Comparison of ENCODE assay signal across 10 cellular contexts in genomic region chr7:87476179-87476557, GRCh38. TPM values are rescaled to one million over a fixed set of nuclear protein-coding genes. Genes with fewer than 3 reads are reported as not detected.
A peak's percentile ranks its signal among the peaks of the same experiment; 100 is the strongest.
DNase-seq lines count a peak whose midpoint lies in the region; ATAC-seq and TF ChIP-seq lines count a peak whose summit lies in the region.
"Had no signal": no experiment of that assay in that cellular context is flagged by ENCODE, and none has a peak within 500 bp of the region (broad histone marks: within the 10 kb centered on the region; RNA-seq: fewer than 3 reads in every experiment).

No MANE protein-coding gene starts in this region.

- H3K27me3 ChIP-seq in SK-N-SH (ENCODE audit: insufficient read depth): peaks cover 14% of the 10 kb centered on the region
- H3K27me3 ChIP-seq in adrenal gland: no peaks in the 10 kb centered on the region
- peaks cover 5% of the 10 kb centered on the region for H3K27me3 ChIP-seq in mesendoderm (ENCODE audit: insufficient read depth, low read length, poor library complexity)
- H3K27me3 ChIP-seq in suprapubic skin: peaks cover 9% of the 10 kb centered on the region

- H3K4me3 ChIP-seq in SK-N-SH (ENCODE audit: low read depth in 2 of 2, low read length in 1 of 2) (peak overlapping the region in 1 of 2 experiments; percentile 51; a peak in 1 of 4 replicates), adrenal gland (peak overlapping the region in 2 of 4 donors; percentile 16 to 61), mesendoderm (ENCODE audit: low read length) (no peak overlapping the region), suprapubic skin (peak overlapping the region; percentile 65)

- TF ChIP-seq CTCF in SK-N-SH (IDR thresholded peaks at IDR 0.05) (no peak), adrenal gland (IDR thresholded peaks at IDR 0.05) (no peak), suprapubic skin (IDR thresholded peaks at IDR 0.05) (no peak)

- peak overlapping the region; percentile 1 for H3K56ac ChIP-seq in mesendoderm (ENCODE audit: low read length)

- no peak overlapping the region for H3K23ac ChIP-seq in mesendoderm (ENCODE audit: low read length)

- intact Hi-C loops in adrenal gland (cut with DNase I): no loop called here

- no peak overlapping the region for H4K8ac ChIP-seq in mesendoderm (ENCODE audit: low read depth, low read length)

- H4K5ac ChIP-seq in mesendoderm (ENCODE audit: low read length): no peak overlapping the region

- ATAC-seq in SK-N-SH treated with all-trans-retinoic acid at 6 μM for 48 hours: no peak
- no peak for ATAC-seq in HG03095 (IDR thresholded peaks at IDR 0.05; ENCODE audit: unreplicated experiment)

- H3K27ac ChIP-seq in SK-N-SH (ENCODE audit: low read depth in 2 of 2, low read length in 1 of 2) (no peak overlapping the region), adrenal gland (peak overlapping the region in 3 of 5 donors; percentile 8 to 82 (median 42)), mesendoderm (ENCODE audit: low read depth, low read length) (no peak overlapping the region), suprapubic skin (no peak overlapping the region)

- DNase-seq in SK-N-SH (no peak), adrenal gland (no peak), mesendoderm (no peak), suprapubic skin (ENCODE audit: low spot score in 2 of 2) (no peak), mesenteric fat pad (ENCODE audit: low spot score) (no peak), NOMO-1 (lab: John Stamatoyannopoulos, UW; ENCODE audit: unreplicated experiment in 2 of 2) (no peak)
- DNase-seq: activated effector memory CD4-positive, alpha-beta T cell treated with anti-CD3 and anti-CD28 coated beads, Interleukin-2, amount 50 U/mL, for 16 hours had no signal

- H2BK120ac ChIP-seq in mesendoderm (ENCODE audit: low read depth, low read length): no peak overlapping the region

- TF ChIP-seq EP300 in SK-N-SH (IDR thresholded peaks at IDR 0.05; ENCODE audit: borderline replicate concordance in 1 of 2, low read depth in 1 of 2, low read length in 1 of 2) (no peak), suprapubic skin (IDR thresholded peaks at IDR 0.05) (no peak)

- no peak overlapping the region for H2AK5ac ChIP-seq in mesendoderm (ENCODE audit: low read length)

- H3K9me2 ChIP-seq in SK-N-SH: no peaks in the 10 kb centered on the region

- H3K79me1 ChIP-seq in mesendoderm (ENCODE audit: low read length): no peaks in the 10 kb centered on the region

- H3K4me2 ChIP-seq in SK-N-SH (0 out of 2 replicates have a peak overlapping the region, but pooled peaks have one; percentile 38), mesendoderm (ENCODE audit: low read length) (peak overlapping the region; percentile 4)

- H3K4me1 ChIP-seq in SK-N-SH (ENCODE audit: control insufficient read depth in 1 of 2, insufficient read depth in 2 of 2, low read depth in 1 of 2, low read length in 1 of 2) (peaks cover 0 to 14% of the 10 kb centered on the region in 2 experiments; a peak in 1 of 4 replicates), adrenal gland (replicated peaks in 1 of 2) (peaks cover 3 to 15% of the 10 kb centered on the region in 2 donors), mesendoderm (ENCODE audit: control insufficient read depth, low read depth, low read length) (peaks cover 3% of the 10 kb centered on the region), suprapubic skin (peaks cover 20% of the 10 kb centered on the region)

- no peak overlapping the region for H2BK15ac ChIP-seq in mesendoderm (replicated peaks; ENCODE audit: low read depth)

- H4K20me1 ChIP-seq in SK-N-SH (ENCODE audit: insufficient read depth): no peaks in the 10 kb centered on the region

- no peaks in the 10 kb centered on the region for H3K79me2 ChIP-seq in SK-N-SH (ENCODE audit: insufficient read depth)
- no peaks in the 10 kb centered on the region for H3K79me2 ChIP-seq in mesendoderm (ENCODE audit: control insufficient read depth, insufficient read depth, low read length)

- no peaks in the 10 kb centered on the region for H3K36me3 ChIP-seq in SK-N-SH (replicated peaks in 1 of 2; ENCODE audit: control insufficient read depth in 1 of 2, insufficient read depth in 2 of 2, low read length in 1 of 2)
- no peaks in the 10 kb centered on the region for H3K36me3 ChIP-seq in adrenal gland (replicated peaks in 1 of 2)
- no peaks in the 10 kb centered on the region for H3K36me3 ChIP-seq in mesendoderm (ENCODE audit: control insufficient read depth, insufficient read depth, low read length)
- no peaks in the 10 kb centered on the region for H3K36me3 ChIP-seq in suprapubic skin

- H2AFZ ChIP-seq in SK-N-SH (ENCODE audit: low read depth): no peak overlapping the region

- H3K4ac ChIP-seq in mesendoderm (ENCODE audit: low read depth, low read length): no peak overlapping the region

- H3K9me3 ChIP-seq in SK-N-SH: no peaks in the 10 kb centered on the region
- H3K9me3 ChIP-seq in adrenal gland (replicated peaks in 1 of 3): no peaks in the 10 kb centered on the region
- no peaks in the 10 kb centered on the region for H3K9me3 ChIP-seq in suprapubic skin

- H2BK5ac ChIP-seq in mesendoderm (ENCODE audit: low read length): no peak overlapping the region

- CTCF ChIA-PET in SK-N-SH (lab: Yijun Ruan, JAX): interaction anchor here (1.1 to 1.9 kb wide), 2 partner anchors 30 to 60 kb away, joined by 3 to 5 read pairs; no protein-coding TSS in a partner anchor

- no peak overlapping the region for H3K18ac ChIP-seq in mesendoderm (ENCODE audit: low read length)

- 86% methylated on average over 7 of the region's 8 CpGs for WGBS in SK-N-SH (ENCODE audit: low lambda C conversion rate)
- WGBS in adrenal gland, 4 donors: 50 to 69% (median 54%) methylated on average over 4 to 8 of the region's 8 CpGs
- WGBS in mesendoderm (ENCODE audit: extremely low coverage, insufficient coverage, low lambda C conversion rate): no CpG with 5 or more reads among the region's 8 CpGs
- WGBS in suprapubic skin: 70% methylated on average over 8 of the region's 8 CpGs

- POLR2A ChIA-PET in SK-N-SH (lab: Yijun Ruan, JAX): no interaction called here

- H3K9ac ChIP-seq in SK-N-SH: no peak overlapping the region
- no peak overlapping the region for H3K9ac ChIP-seq in mesendoderm (ENCODE audit: low read length)

- H3F3A ChIP-seq in SK-N-SH (replicated peaks; ENCODE audit: insufficient read depth): no peaks in the 10 kb centered on the region

- no peak for TF ChIP-seq RAD21 in SK-N-SH (IDR thresholded peaks at IDR 0.05; ENCODE audit: low read length)

- TF ChIP-seq POLR2A in adrenal gland (IDR thresholded peaks at IDR 0.05): no peak
- TF ChIP-seq POLR2A in suprapubic skin (IDR thresholded peaks at IDR 0.05): no peak

TF ChIP-seq in SK-N-SH, 30 proteins besides CTCF, POLR2A, EP300 and RAD21 (continues in another document):
- TF ChIP-seq MEF2A (IDR thresholded peaks at IDR 0.05; ENCODE audit: borderline replicate concordance, low read depth): no peak
- no peak for TF ChIP-seq MXI1 (IDR thresholded peaks at IDR 0.05; ENCODE audit: low read depth, low read length)
- no peak for TF ChIP-seq TEAD4 (IDR thresholded peaks at IDR 0.05; ENCODE audit: borderline replicate concordance, insufficient read depth)
- no peak for TF ChIP-seq JUND (IDR thresholded peaks at IDR 0.05)
- TF ChIP-seq TCF12 (IDR thresholded peaks at IDR 0.05): no peak
- no peak for TF ChIP-seq SIN3A (IDR thresholded peaks at IDR 0.05; ENCODE audit: borderline replicate concordance, low read depth, low read length)
- TF ChIP-seq GATA2 (CRISPR knock-in tag; IDR thresholded peaks at IDR 0.05): no peak
- TF ChIP-seq RCOR1 (IDR thresholded peaks at IDR 0.05; ENCODE audit: low read length): no peak
- no peak for TF ChIP-seq CHD2 (IDR thresholded peaks at IDR 0.05; ENCODE audit: low read length, partially characterized antibody)
- TF ChIP-seq IRF3 (IDR thresholded peaks at IDR 0.05; ENCODE audit: low read depth, low read length): no peak

TF ChIP-seq in SK-N-SH treated with all-trans-retinoic acid at 6 μM for 48 hours, 23 proteins besides CTCF, POLR2A, EP300 and RAD21:
- TF ChIP-seq CREB5 (CRISPR knock-in tag; IDR thresholded peaks at IDR 0.05; ENCODE audit: low read depth) (no peak), RARB (CRISPR knock-in tag; IDR thresholded peaks at IDR 0.05) (no peak)

RNA-seq across cellular contexts. Expression of gene ABCB4, which starts 0.7 kb away (rescaled TPM):
- 0.18 and 0.42 TPM in 2 replicates for polyA plus RNA-seq in SK-N-SH (2012; rRNA removed)
- polyA plus RNA-seq in SK-N-SH (2012; cell fraction: cytosol; rRNA removed): 0.01 and 0.07 TPM in 2 replicates
- polyA plus RNA-seq in SK-N-SH (2012; cell fraction: nucleus; rRNA removed): 0.05 and 0.06 TPM in 2 replicates
- total RNA-seq in adrenal gland: 10 to 100 TPM in 6 of 8 donors, 1 to 10 TPM in 2; 6.8 to 62.6 (median 11.9) TPM
- 10 to 100 TPM; 28.6 to 60.9 (median 34.3) TPM for polyA plus RNA-seq in adrenal gland
- polyA plus RNA-seq in mesendoderm (2013, experiment 1 of 2): 0.31 TPM
- polyA plus RNA-seq in mesendoderm (2013, experiment 2 of 2): 0.32 TPM
- total RNA-seq in suprapubic skin: 1 to 10 TPM in 3 of 4 donors, not detected in 1; 1.6 to 2.8 (median 1.9) TPM
- 1.3 TPM for total RNA-seq in mesenteric fat pad
- total RNA-seq: MCF 10A had no signal

Comparison
In these comparisons a context has a peak if more than half of its experiments do, and no peak if none do; other contexts are left out.
1. H3K27ac ChIP-seq: peak in adrenal gland (3 of 5); none in SK-N-SH (0 of 2), mesendoderm (single experiment) and suprapubic skin (single experiment).